18 cellular contexts compared by ENCODE assay signal in genomic region chr3:131114201-131114600, GRCh38.
"Had no signal": no experiment of that assay in that cellular context is flagged by ENCODE, and none has a peak within 500 bp of the region (broad histone marks: within the 10 kb centered on the region; RNA-seq: fewer than 3 reads in every experiment).

No MANE protein-coding gene starts in this region.

- H3K4me1 ChIP-seq: esophagus squamous epithelium, left lung, lower lobe of right lung, neural progenitor cell, pancreas, right lobe of liver, transverse colon had no signal

- H3K9me3 ChIP-seq: esophagus squamous epithelium, lower lobe of right lung, pancreas, right lobe of liver, thoracic aorta, transverse colon had no signal

- H3K27ac ChIP-seq: esophagus squamous epithelium, heart right ventricle, left lung, lower lobe of right lung, neural progenitor cell, pancreas, right lobe of liver, skin epidermis, thoracic aorta, transverse colon had no signal

- H3K36me3 ChIP-seq: esophagus squamous epithelium, heart right ventricle, left lung, lower lobe of right lung, neural progenitor cell, pancreas, right lobe of liver, thoracic aorta, transverse colon had no signal

- H3K27me3 ChIP-seq: esophagus squamous epithelium, heart right ventricle, left lung, neural progenitor cell, pancreas, right lobe of liver, transverse colon had no signal

- H3K4me3 ChIP-seq: esophagus squamous epithelium, heart right ventricle, left lung, lower lobe of right lung, neural progenitor cell, pancreas, right lobe of liver, skin epidermis, thoracic aorta, transverse colon had no signal

- DNase-seq: caudate nucleus; effector memory CD4-positive, alpha-beta T cell; esophagus squamous epithelium; heart right ventricle; left lung; lower lobe of right lung; midbrain; nucleus accumbens; pancreas; right lobe of liver; stimulated activated CD4-positive, alpha-beta T cell treated with anti-CD3 and anti-CD28 coated beads, Interleukin-2, amount 100 ng/mL, for 24 hours; stimulated activated CD4-positive, alpha-beta T cell treated with anti-CD3 and anti-CD28 coated beads, Interleukin-4, amount 100 ng/mL, for 4 hours; stimulated activated naive B cell treated with anti-CD40 and anti-IgM and Interleukin-4, amounts not matched to agents 10 μg/mL and 1 μg/mL and 100 μg/mL, for 72 hours; stimulated activated naive CD8-positive, alpha-beta T cell treated with anti-CD3 and anti-CD28 coated beads, Interleukin-15, amount 100 ng/mL, for 72 hours; transverse colon had no signal
